In genomic region chr21:33894736-33895288, GRCh38 we compare ENCODE assay signal across 8 cellular contexts. TPM values are rescaled to one million over a fixed set of nuclear protein-coding genes. Genes with fewer than 3 reads are reported as not detected.
A peak's percentile ranks its signal among the peaks of the same experiment; 100 is the strongest.
DNase-seq lines count a peak whose midpoint lies in the region; ATAC-seq, FAIRE-seq and TF ChIP-seq lines count a peak whose summit lies in the region.

No MANE protein-coding gene starts in this region.

- H3K27me3 Mint-ChIP-seq in activated B cell treated with CpG ODN at 0.5 μM for 24 hours, result peaks cover 7% of the 10 kb centered on the region

- H3K36me3 Mint-ChIP-seq in activated B cell treated with CpG ODN at 0.5 μM for 24 hours (ENCODE audit: low read depth), result peaks cover 3% of the 10 kb centered on the region

- POLR2A ChIA-PET in activated B cell treated with CpG ODN at 0.5 μM for 24 hours (lab: Charles Lee), result no interaction called here

- H3K27ac ChIP-seq in caudate nucleus (ENCODE audit: low read depth, low read length) (no peak overlapping the region), kidney (ENCODE audit: low read depth in 2 of 2, low read length in 2 of 2) (no peak overlapping the region)

- peaks cover 7% of the 10 kb centered on the region for H3K4me1 Mint-ChIP-seq in activated B cell treated with CpG ODN at 0.5 μM for 24 hours

- DNase-seq in activated gamma-delta T cell treated with Interleukin-2 at 50 U/mL for 16 hours, result peak; percentile 63
- no peak for DNase-seq in activated gamma-delta T cell (lab: John Stamatoyannopoulos, UW)
- peak; percentile 88 for DNase-seq in NCI-H2171 treated with DMSO at 0.1 percent for 48 hours (lab: John Stamatoyannopoulos, UW)
- DNase-seq in activated B cell treated with CpG ODN at 0.5 μM for 24 hours, result no peak
- peak in 57 of 61 donors; percentile 15 to 91 (median 64) for DNase-seq in caudate nucleus (lab: John Stamatoyannopoulos, UW)
- peak; percentile 86 for DNase-seq in kidney
- DNase-seq in stimulated activated CD4-positive, alpha-beta T cell treated with anti-CD3 and anti-CD28 coated beads, Interleukin-12 subunit alpha, Interleukin-12 subunit beta, amount 100 ng/mL, for 48 hours (ENCODE audit: low read depth in 2 of 3, low spot score in 1 of 3), result peak; percentile 43 to 53 (median 46)
- no peak for DNase-seq in cerebellar nuclear complex (lab: John Stamatoyannopoulos, UW)

- ATAC-seq in activated B cell treated with CpG ODN at 0.5 μM for 24 hours (ENCODE audit: low read depth), result peak; percentile 82

- no peak overlapping the region for H3K27ac Mint-ChIP-seq in activated B cell treated with CpG ODN at 0.5 μM for 24 hours

- H3K9ac ChIP-seq in kidney (ENCODE audit: low read length in 2 of 2), result peak overlapping the region; percentile 8 to 23

- peaks cover 2 to 4% of the 10 kb centered on the region in 2 donors for H3K4me1 ChIP-seq in kidney (ENCODE audit: control insufficient read depth in 1 of 2, insufficient read depth in 1 of 2, low read depth in 1 of 2, low read length in 2 of 2)

- H3K4me3 Mint-ChIP-seq in activated B cell treated with CpG ODN at 0.5 μM for 24 hours, result peak overlapping the region; percentile 47

- peaks cover 0 to 3% of the 10 kb centered on the region in 2 donors for H3K36me3 ChIP-seq in kidney (ENCODE audit: control insufficient read depth in 1 of 2, insufficient read depth in 2 of 2, low read length in 2 of 2)

- H3K4me3 ChIP-seq in kidney (ENCODE audit: low read length in 2 of 2), result peak overlapping the region; percentile 25 to 40

- no peaks in the 10 kb centered on the region for H3K9me3 ChIP-seq in kidney (ENCODE audit: control insufficient read depth in 1 of 2, low read length in 2 of 2)

- H3K9me3 Mint-ChIP-seq in activated B cell treated with CpG ODN at 0.5 μM for 24 hours, result no peaks in the 10 kb centered on the region

- CTCF ChIA-PET in activated B cell treated with CpG ODN at 0.5 μM for 24 hours (lab: Charles Lee), result no interaction called here

- no peak for FAIRE-seq in kidney (lab: Jason Lieb, UNC)

- intact Hi-C loops in activated B cell treated with CpG ODN at 0.5 μM for 24 hours (cut with micrococcal nuclease) (loop anchor here (10.0 kb wide), 1 partner anchor 1240 kb away; no protein-coding TSS in a partner anchor), kidney (cut with DNase I) (no loop called here)

- TF ChIP-seq CTCF in activated B cell treated with CpG ODN at 0.5 μM for 24 hours (IDR thresholded peaks at IDR 0.05), result no peak
- peak; percentile 75 for TF ChIP-seq CTCF in kidney (IDR thresholded peaks at IDR 0.05; ENCODE audit: borderline replicate concordance, extremely low read depth, insufficient read depth)

RNA-seq across cellular contexts. Expression of gene ATP5PO, which starts 20.8 kb away (rescaled TPM):
- total RNA-seq in activated B cell treated with CpG ODN at 0.5 μM for 24 hours (169 and 193 TPM in 2 replicates), kidney (165 TPM)
- 693 TPM for polyA plus RNA-seq in kidney (ENCODE audit: insufficient read depth, low read depth, low replicate concordance)

Comparison
In these comparisons a context has a peak if more than half of its experiments do, and no peak if none do; other contexts are left out.
1. DNase-seq: peak in activated gamma-delta T cell treated with Interleukin-2 at 50 U/mL for 16 hours (single experiment), NCI-H2171 treated with DMSO at 0.1 percent for 48 hours (single experiment), caudate nucleus (57 of 61), kidney (single experiment) and stimulated activated CD4-positive, alpha-beta T cell treated with anti-CD3 and anti-CD28 coated beads, Interleukin-12 subunit alpha, Interleukin-12 subunit beta, amount 100 ng/mL, for 48 hours (3 of 3); none in activated gamma-delta T cell (single experiment), activated B cell treated with CpG ODN at 0.5 μM for 24 hours (single experiment) and cerebellar nuclear complex (0 of 2).